ENCODE assay signal across 11 cellular contexts in genomic region chr3:62374375-62374876, GRCh38. TPM values are rescaled to one million over a fixed set of nuclear protein-coding genes. Genes with fewer than 3 reads are reported as not detected.
DNase-seq lines count a peak whose midpoint lies in the region; ATAC-seq and TF ChIP-seq lines count a peak whose summit lies in the region.
"Had no signal": no experiment of that assay in that cellular context is flagged by ENCODE, and none has a peak within 500 bp of the region (broad histone marks: within the 10 kb centered on the region; RNA-seq: fewer than 3 reads in every experiment).

No MANE protein-coding gene starts in this region.

- no peaks in the 10 kb centered on the region for H3K9me3 Mint-ChIP-seq in WTC11
- H3K9me3 Mint-ChIP-seq: T-cell had no signal

- ATAC-seq in WTC11: no peak
- ATAC-seq in gastrocnemius medialis: no peak
- ATAC-seq in HG02938 (IDR thresholded peaks at IDR 0.05; ENCODE audit: unreplicated experiment): no peak
- ATAC-seq in GM21360 (IDR thresholded peaks at IDR 0.05; ENCODE audit: unreplicated experiment): no peak
- ATAC-seq: T-cell had no signal

- peak; percentile 18 for DNase-seq in GM13976 (ENCODE audit: low spot score)
- peak; percentile 37 for DNase-seq in WTC11 (ENCODE audit: low spot score)
- DNase-seq in foreskin fibroblast: peak in 1 of 2 donors; percentile 55
- DNase-seq in gastrocnemius medialis: no peak
- DNase-seq in NCI-H774 (lab: John Stamatoyannopoulos, UW): no peak
- DNase-seq: islet precursor cell; NCI-H524 treated with DMSO at 0.1 percent for 48 hours; stimulated activated naive CD4-positive, alpha-beta T cell; T-cell had no signal

- CTCF ChIA-PET in WTC11 (lab: Charles Lee): interaction anchor here (0.9 kb wide), 1 partner anchor 248 kb away, joined by 3 read pairs; no protein-coding TSS in a partner anchor

- no peak overlapping the region for H3K27ac ChIP-seq in gastrocnemius medialis

- peaks cover 19 to 36% of the 10 kb centered on the region in 2 donors for H3K4me1 ChIP-seq in gastrocnemius medialis

- H3K4me3 ChIP-seq in foreskin fibroblast (ENCODE audit: low read depth in 1 of 2, low read length in 2 of 2) (peak overlapping the region; percentile 28 to 43), gastrocnemius medialis (peak overlapping the region; percentile 35 to 61 (median 44))

- H3K4me1 Mint-ChIP-seq in WTC11: peaks cover 74% of the 10 kb centered on the region

- peak overlapping the region; percentile 64 for H3K4me3 Mint-ChIP-seq in WTC11

- H3K27me3 Mint-ChIP-seq in WTC11 (ENCODE audit: low read depth): peaks cover 100% of the 10 kb centered on the region

- no peaks in the 10 kb centered on the region for H3K9me3 ChIP-seq in gastrocnemius medialis

- TF ChIP-seq POLR2A in gastrocnemius medialis (IDR thresholded peaks at IDR 0.05): no peak

- H3K27me3 ChIP-seq in gastrocnemius medialis: peaks cover 92 to 99% (median 98%) of the 10 kb centered on the region in 3 donors

- POLR2A ChIA-PET in WTC11 (lab: Charles Lee): no interaction called here

- H3K27ac Mint-ChIP-seq in WTC11: no peak overlapping the region
- H3K27ac Mint-ChIP-seq: T-cell had no signal

- TF ChIP-seq CTCF in GM13976 (IDR thresholded peaks at IDR 0.05; ENCODE audit: borderline replicate concordance, control extremely low read depth, extremely low read depth, insufficient read depth, missing control alignments): no peak
- TF ChIP-seq CTCF in WTC11 (IDR thresholded peaks at IDR 0.05): no peak
- no peak for TF ChIP-seq CTCF in foreskin fibroblast (IDR thresholded peaks at IDR 0.05; ENCODE audit: low read depth, low read length)
- no peak for TF ChIP-seq CTCF in gastrocnemius medialis (IDR thresholded peaks at IDR 0.05 in 4 of 5, conservative IDR thresholded peaks at IDR 0.05 in 1 of 5)

- H3K36me3 Mint-ChIP-seq in WTC11: peaks cover 2% of the 10 kb centered on the region
- H3K36me3 Mint-ChIP-seq: T-cell had no signal

- no peaks in the 10 kb centered on the region for H3K36me3 ChIP-seq in gastrocnemius medialis

- in situ Hi-C loops in GM13976 (cut with MboI; ENCODE audit: low sequenced_read_pairs, unreplicated experiment) (no loop called here), gastrocnemius medialis (cut with MboI; ENCODE audit: low sequenced_read_pairs in 4 of 4) (no loop called here)

- intact Hi-C loops in gastrocnemius medialis (cut with DNase I; ENCODE audit: low total_unique reads): no loop called here

TF ChIP-seq in WTC11, 78 proteins besides CTCF, POLR2A, EP300 and RAD21:
- TF ChIP-seq MAX (CRISPR knock-in tag; IDR thresholded peaks at IDR 0.05) (no peak), GABPB1 (CRISPR knock-in tag; IDR thresholded peaks at IDR 0.05) (no peak), ATF6 (CRISPR knock-in tag; IDR thresholded peaks at IDR 0.05) (no peak), RELA (CRISPR knock-in tag; IDR thresholded peaks at IDR 0.05; ENCODE audit: borderline replicate concordance) (no peak), ATF3 (CRISPR knock-in tag; conservative IDR thresholded peaks at IDR 0.05) (no peak), FOXP1 (CRISPR knock-in tag; IDR thresholded peaks at IDR 0.05; ENCODE audit: borderline replicate concordance) (no peak)

RNA-seq across cellular contexts. Expression of gene FEZF2, which starts 1.1 kb away (rescaled TPM):
- total RNA-seq in WTC11 (2021): not detected in 3 replicates
- total RNA-seq in gastrocnemius medialis: not detected
- total RNA-seq: T-cell had no signal

Comparison
In these comparisons a context has a peak if more than half of its experiments do, and no peak if none do; other contexts are left out.
1. DNase-seq: peak in GM13976 (single experiment) and WTC11 (single experiment); none in gastrocnemius medialis (0 of 2) and NCI-H774 (single experiment).